ENCODE assay signal across 24 cellular contexts in the genomic region with DNA sequence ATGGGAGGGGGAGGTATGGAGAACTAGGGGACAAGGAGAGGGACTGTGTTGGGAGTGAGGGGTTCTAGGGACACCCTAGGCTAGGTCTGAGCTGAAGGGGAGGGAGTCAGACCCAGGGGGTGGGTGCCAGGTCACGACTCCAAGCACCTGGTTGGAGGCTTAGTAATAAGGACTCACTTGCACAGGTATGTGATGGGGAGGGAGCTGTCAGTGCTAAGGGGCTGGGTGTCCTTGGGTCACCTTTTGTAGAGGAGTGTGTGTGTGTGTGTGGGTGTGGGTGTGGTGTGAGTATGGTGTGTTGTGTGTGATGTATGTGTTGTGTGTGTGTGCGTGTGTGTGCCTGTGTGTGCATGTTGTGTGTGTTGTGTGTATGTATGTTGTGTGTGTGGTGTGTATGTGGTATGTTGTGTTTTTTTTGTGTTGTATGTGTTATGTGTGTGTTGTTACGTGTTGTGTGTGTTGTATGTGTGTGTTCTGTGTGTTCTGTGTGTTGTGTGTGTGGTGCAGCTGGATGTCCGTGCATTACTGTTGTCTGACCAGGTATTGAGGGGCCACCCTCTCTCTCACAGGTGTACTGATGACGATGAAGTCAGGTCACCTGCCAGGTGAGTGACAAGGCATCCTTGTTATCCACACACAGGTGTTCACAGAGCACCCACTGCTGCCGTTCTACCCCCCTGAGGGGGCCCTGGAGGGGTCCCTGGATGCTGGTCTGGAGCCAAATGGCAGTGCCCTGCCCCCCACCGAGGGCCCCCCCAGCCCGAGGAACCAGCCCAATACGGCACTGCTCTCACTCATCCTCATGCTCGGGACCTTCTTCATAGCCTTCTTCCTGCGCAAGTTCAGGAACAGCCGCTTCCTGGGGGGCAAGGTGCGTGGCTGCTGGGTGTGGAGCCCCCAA. TPM values are rescaled to one million over a fixed set of nuclear protein-coding genes. Genes with fewer than 3 reads are reported as not detected.
A peak's percentile ranks its signal among the peaks of the same experiment; 100 is the strongest.
DNase-seq lines count a peak whose midpoint lies in the region; ATAC-seq and TF ChIP-seq lines count a peak whose summit lies in the region.
"Had no signal": no experiment of that assay in that cellular context is flagged by ENCODE, and none has a peak within 500 bp of the region (broad histone marks: within the 10 kb centered on the region; RNA-seq: fewer than 3 reads in every experiment).

No MANE protein-coding gene starts in this region.

- TF ChIP-seq RAD21 in IMR-90 (IDR thresholded peaks at IDR 0.05; ENCODE audit: low read length), result no peak

- H2BK15ac ChIP-seq in IMR-90 (ENCODE audit: low read depth, low read length), result no peak overlapping the region

- H3K36me3 ChIP-seq in IMR-90 (ENCODE audit: control insufficient read depth, insufficient read depth, low read length), result peaks cover 5% of the 10 kb centered on the region; the same call in 1 of the 2 replicates
- H3K36me3 ChIP-seq: BLaER1 treated with 17β-estradiol and CSF1 and Interleukin-3, amounts not matched to agents 10 nM and 100 nM; stomach had no signal

- no peak overlapping the region for H4K5ac ChIP-seq in IMR-90 (ENCODE audit: low read depth, low read length)

- 68% methylated on average over 8 of the region's 13 CpGs; no CpG with 5 or more reads in 1 of the 2 experiments for whole genome bisulfite sequencing in IMR-90 (ENCODE audit: extremely low coverage in 2 of 2, insufficient read length in 1 of 2), 2 experiments

- H3K4me3 ChIP-seq in IMR-90 (ENCODE audit: insufficient read depth, low read depth, low read length), result no peak overlapping the region
- H3K4me3 ChIP-seq: BLaER1 treated with 17β-estradiol and CSF1 and Interleukin-3, amounts not matched to agents 10 nM and 100 nM; GM23338; stomach had no signal

- no peak overlapping the region for H3K9ac ChIP-seq in IMR-90 (ENCODE audit: low read depth, low read length)
- H3K9ac ChIP-seq: BLaER1 treated with 17β-estradiol and CSF1 and Interleukin-3, amounts not matched to agents 10 nM and 100 nM; KMS-11; parathyroid adenoma; SK-N-SH had no signal

- no peak overlapping the region for H4K8ac ChIP-seq in IMR-90 (ENCODE audit: low read depth in 2 of 2, low read length in 2 of 2)

- no peak overlapping the region for H3K18ac ChIP-seq in IMR-90 (ENCODE audit: low read depth, low read length)

- H2BK20ac ChIP-seq in IMR-90 (ENCODE audit: low read depth, low read length), result no peak overlapping the region

- H3K4ac ChIP-seq in IMR-90 (ENCODE audit: low read depth, low read length), result no peak overlapping the region

- POLR2A ChIA-PET in IMR-90 (lab: Charles Lee; ENCODE audit: unreplicated experiment), result no interaction called here

- H3K79me1 ChIP-seq in IMR-90 (ENCODE audit: low read depth in 1 of 2, low read length in 2 of 2), result no peaks in the 10 kb centered on the region

- no peak for TF ChIP-seq CTCF in GM10266 (IDR thresholded peaks at IDR 0.05; ENCODE audit: control insufficient read depth, insufficient read depth, low read depth, missing control alignments)
- TF ChIP-seq CTCF in IMR-90 (conservative IDR thresholded peaks at IDR 0.05; ENCODE audit: low read depth, low read length), result no peak

- H3K9me3 ChIP-seq in IMR-90 (ENCODE audit: control insufficient read depth, insufficient read depth, low read length), result no peaks in the 10 kb centered on the region
- H3K9me3 ChIP-seq: BLaER1 treated with 17β-estradiol and CSF1 and Interleukin-3, amounts not matched to agents 10 nM and 100 nM; SK-N-SH; stomach had no signal

- no peak overlapping the region for H2AK9ac ChIP-seq in IMR-90 (replicated peaks; ENCODE audit: low read depth, low read length, poor library complexity)

- no peak for TF ChIP-seq POLR2A in IMR-90 (IDR thresholded peaks at IDR 0.05; ENCODE audit: low read depth, low read length)

- intact Hi-C loops in IMR-90 (cut with micrococcal nuclease), result no loop called here
- intact Hi-C loops in sciatic nerve (cut with DNase I), result no loop called here

- no peaks in the 10 kb centered on the region for H4K20me1 ChIP-seq in IMR-90 (ENCODE audit: insufficient read depth, low read length)

- no peaks in the 10 kb centered on the region for H3K27me3 ChIP-seq in IMR-90 (ENCODE audit: control insufficient read depth, insufficient read depth, low read length)
- H3K27me3 ChIP-seq: BLaER1 treated with 17β-estradiol and CSF1 and Interleukin-3, amounts not matched to agents 10 nM and 100 nM had no signal

- H2AFZ ChIP-seq in IMR-90 (replicated peaks; ENCODE audit: low read length, poor library complexity), result no peak overlapping the region
- H2AFZ ChIP-seq: GM23338, parathyroid adenoma had no signal

- BruUV-seq in IMR-90 (replicated peaks; lab: Mats Ljungman, UMichigan), result no TSS peak

- H3K14ac ChIP-seq in IMR-90 (replicated peaks; ENCODE audit: low read depth, low read length), result no peak overlapping the region

- in situ Hi-C loops in IMR-90 (cut with MboI; ENCODE audit: low sequenced_read_pairs), result no loop called here

- no peaks in the 10 kb centered on the region; the same call in 1 of the 2 replicates for H3K4me1 ChIP-seq in IMR-90 (ENCODE audit: control insufficient read depth, insufficient read depth, low read length)
- H3K4me1 ChIP-seq: parathyroid adenoma had no signal

- H3K4me2 ChIP-seq in IMR-90 (ENCODE audit: low read depth, low read length), result no peak overlapping the region
- H3K4me2 ChIP-seq: GM23338, KMS-11, SK-N-SH had no signal

- DNase-seq in AG08396 (ENCODE audit: low spot score) (peak; percentile 4), GM10266 (ENCODE audit: extremely low spot score) (peak; percentile 8), IMR-90 (no peak), islet precursor cell (peak; percentile 27), sciatic nerve (ENCODE audit: low spot score) (no peak)
- no peak for DNase-seq in stimulated activated CD4-positive, alpha-beta T cell treated with anti-CD3 and anti-CD28 coated beads, Interleukin-4, amount 100 ng/mL, for 4 hours
- DNase-seq: activated CD4-positive, alpha-beta memory T cell treated with anti-CD3 and anti-CD28 coated beads, Interleukin-2, amount 10 ng/mL, durations not matched to agents 7 days and 5 days; activated CD4-positive, CD25-positive, alpha-beta regulatory T cell treated with anti-CD3 and anti-CD28 coated beads, Interleukin-2, amount 50 U/mL, for 72 hours; activated naive CD4-positive, alpha-beta T cell treated with anti-CD3 and anti-CD28 coated beads, Interleukin-2, amount 10 ng/mL, durations not matched to agents 7 days and 5 days; amygdala; DMS53; NCI-H1930; NCI-H526; NK-92 treated with Interleukin-12 subunit alpha and Interleukin-12 subunit beta, amount 100 ng/mL, for 24 hours; stomach had no signal

- peak overlapping the region; percentile 69 for H2BK5ac ChIP-seq in IMR-90 (ENCODE audit: low read depth, low read length, poor library complexity, severe bottlenecking)

- no peak overlapping the region for H3K23ac ChIP-seq in IMR-90 (ENCODE audit: low read depth, low read length)

- no peaks in the 10 kb centered on the region for H3K9me1 ChIP-seq in IMR-90 (ENCODE audit: insufficient read depth, low read length)

- dilution Hi-C loops in IMR-90 (cut with HindIII; ENCODE audit: low sequenced_read_pairs, unreplicated experiment), result no loop called here

- no peak for ATAC-seq in IMR-90 (ENCODE audit: low read depth)
- no peak for ATAC-seq in sciatic nerve
- no peak for ATAC-seq in HG03571 (IDR thresholded peaks at IDR 0.05; ENCODE audit: unreplicated experiment)
- ATAC-seq: activated T-helper 17 cell treated with anti-CD3 and anti-CD28 coated beads, Interleukin-2, amount 50 U/mL, for 72 hours; left lobe of liver had no signal

- no peak overlapping the region for H3K56ac ChIP-seq in IMR-90 (ENCODE audit: extremely low read depth, insufficient read depth, low read length)

- H2BK120ac ChIP-seq in IMR-90 (ENCODE audit: low read depth, low read length), result no peak overlapping the region

- CTCF ChIA-PET in IMR-90 (lab: Yijun Ruan, JAX), result no interaction called here

- no peak overlapping the region; the same call in 1 of the 2 replicates for H2AK5ac ChIP-seq in IMR-90 (ENCODE audit: low read depth, low read length)

- no peak overlapping the region for H3K27ac ChIP-seq in IMR-90 (ENCODE audit: insufficient read depth, low read length)
- H3K27ac ChIP-seq: BLaER1 treated with 17β-estradiol and CSF1 and Interleukin-3, amounts not matched to agents 10 nM and 100 nM; KMS-11; parathyroid adenoma; stomach had no signal

- no peak overlapping the region for H4K91ac ChIP-seq in IMR-90 (ENCODE audit: insufficient read depth, low read depth, low read length)

TF ChIP-seq in IMR-90, 13 proteins besides CTCF, POLR2A, EP300 and RAD21 (continues in another document):
- TF ChIP-seq, protein P1, sequence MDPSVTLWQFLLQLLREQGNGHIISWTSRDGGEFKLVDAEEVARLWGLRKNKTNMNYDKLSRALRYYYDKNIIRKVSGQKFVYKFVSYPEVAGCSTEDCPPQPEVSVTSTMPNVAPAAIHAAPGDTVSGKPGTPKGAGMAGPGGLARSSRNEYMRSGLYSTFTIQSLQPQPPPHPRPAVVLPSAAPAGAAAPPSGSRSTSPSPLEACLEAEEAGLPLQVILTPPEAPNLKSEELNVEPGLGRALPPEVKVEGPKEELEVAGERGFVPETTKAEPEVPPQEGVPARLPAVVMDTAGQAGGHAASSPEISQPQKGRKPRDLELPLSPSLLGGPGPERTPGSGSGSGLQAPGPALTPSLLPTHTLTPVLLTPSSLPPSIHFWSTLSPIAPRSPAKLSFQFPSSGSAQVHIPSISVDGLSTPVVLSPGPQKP (IDR thresholded peaks at IDR 0.05; ENCODE audit: borderline replicate concordance, low read depth, low read length), result no peak
- TF ChIP-seq BHLHE40 (IDR thresholded peaks at IDR 0.05; ENCODE audit: low read depth, low read length) (no peak), MAZ (IDR thresholded peaks at IDR 0.05; ENCODE audit: borderline replicate concordance, low read depth, low read length) (no peak), FOS (IDR thresholded peaks at IDR 0.05; ENCODE audit: low read depth, low read length) (no peak), MXI1 (IDR thresholded peaks at IDR 0.05; ENCODE audit: borderline replicate concordance, low read depth, low read length) (no peak), USF2 (IDR thresholded peaks at IDR 0.05; ENCODE audit: low read depth, low read length) (no peak)

RNA-seq across cellular contexts. Expression of gene SLC4A3, which starts 9.8 kb away (rescaled TPM):
- total RNA-seq in IMR-90 (2012; rRNA removed) (0.90 and 1.1 TPM in 2 replicates), sciatic nerve (6.7 TPM)
- 6.1 and 6.9 TPM in 2 replicates for polyA plus RNA-seq in IMR-90 (2012; rRNA removed)
- 3.8 and 5.4 TPM in 2 replicates for polyA plus RNA-seq in IMR-90 (2012; cell fraction: cytosol; rRNA removed)
- 24.0 and 53.1 TPM in 2 replicates for polyA plus RNA-seq in IMR-90 (2012; cell fraction: nucleus; rRNA removed; ENCODE audit: low replicate concordance)
- total RNA-seq: activated CD4-positive, alpha-beta memory T cell treated with anti-CD3 and anti-CD28 coated beads, Interleukin-2, amount 10 ng/mL, durations not matched to agents 7 days and 5 days; activated T-helper 17 cell treated with anti-CD3 and anti-CD28 coated beads, Interleukin-2, amount 50 U/mL, for 72 hours; T-helper 2 cell treated with Interferon-gamma antibody and Interleukin-4, amounts not matched to agents 100 ng/mL and 5 ng/mL, for 36 hours had no signal

RNA-seq across cellular contexts. Expression of gene STK11IP, which starts 39.5 kb away (rescaled TPM):
- total RNA-seq in IMR-90 (2012; rRNA removed) (6.7 and 19.7 TPM in 2 replicates), sciatic nerve (58.5 TPM)
- polyA plus RNA-seq in IMR-90 (2012; rRNA removed), result 14.5 and 22.4 TPM in 2 replicates
- 6.4 and 7.1 TPM in 2 replicates for polyA plus RNA-seq in IMR-90 (2012; cell fraction: cytosol; rRNA removed)
- 83.5 and 203 TPM in 2 replicates for polyA plus RNA-seq in IMR-90 (2012; cell fraction: nucleus; rRNA removed; ENCODE audit: low replicate concordance)

Comparison
In these comparisons a context has a peak if more than half of its experiments do, and no peak if none do; other contexts are left out.
1. DNase-seq: peak in AG08396 (single experiment), GM10266 (single experiment) and islet precursor cell (single experiment); none in IMR-90 (single experiment), sciatic nerve (single experiment) and stimulated activated CD4-positive, alpha-beta T cell treated with anti-CD3 and anti-CD28 coated beads, Interleukin-4, amount 100 ng/mL, for 4 hours (0 of 2).